Comparison of ENCODE assay signal across 9 cellular contexts in genomic region chr9:127903557-127904475, GRCh38. TPM values are rescaled to one million over a fixed set of nuclear protein-coding genes. Genes with fewer than 3 reads are reported as not detected.
DNase-seq lines count a peak whose midpoint lies in the region; ATAC-seq and TF ChIP-seq lines count a peak whose summit lies in the region.
"Had no signal": no experiment of that assay in that cellular context is flagged by ENCODE, and none has a peak within 500 bp of the region (broad histone marks: within the 10 kb centered on the region; RNA-seq: fewer than 3 reads in every experiment).

No MANE protein-coding gene starts in this region.

- CTCF ChIA-PET in activated CD4-positive, alpha-beta T cell treated with anti-CD3 and anti-CD28 coated beads, Interleukin-2, amount 10 ng/mL, durations not matched to agents 7 days and 5 days (lab: Charles Lee) = interaction anchor here (0.5 to 2.0 kb wide), 8 partner anchors 14 to 185 kb away, joined by 3 to 8 read pairs (median 4); partner anchors contain the start of gene ST6GALNAC4

- DNase-seq in AG20443 (ENCODE audit: low spot score) (peak; percentile 36), posterior vena cava (ENCODE audit: low spot score) (peak; percentile 90), uterus (peak in 1 of 2 donors; percentile 78), NCI-H2029 (lab: John Stamatoyannopoulos, UW) (no peak)
- peak; percentile 85 for DNase-seq in activated CD4-positive, alpha-beta T cell treated with anti-CD3 and anti-CD28 coated beads, Interleukin-2, amount 10 ng/mL, durations not matched to agents 7 days and 5 days
- DNase-seq: DND-41 had no signal

- H3K4me1 Mint-ChIP-seq in activated CD4-positive, alpha-beta T cell treated with anti-CD3 and anti-CD28 coated beads, Interleukin-2, amount 10 ng/mL, durations not matched to agents 7 days and 5 days = peaks cover 50% of the 10 kb centered on the region

- ATAC-seq in HG03280 (IDR thresholded peaks at IDR 0.05; ENCODE audit: unreplicated experiment) = peak; percentile 28
- ATAC-seq in esophagus mucosa = peak; percentile 43
- ATAC-seq in HG02642 (IDR thresholded peaks at IDR 0.05; ENCODE audit: poor library complexity, unreplicated experiment) = no peak

- H3K36me3 ChIP-seq in uterus = no peaks in the 10 kb centered on the region

- POLR2A ChIA-PET in activated CD4-positive, alpha-beta T cell treated with anti-CD3 and anti-CD28 coated beads, Interleukin-2, amount 10 ng/mL, durations not matched to agents 7 days and 5 days (lab: Charles Lee) = interaction anchor here (0.6 to 1.0 kb wide), 2 partner anchors 12 to 23 kb away, joined by 3 read pairs; no protein-coding TSS in a partner anchor

- no peaks in the 10 kb centered on the region for H3K27me3 ChIP-seq in uterus

- no peaks in the 10 kb centered on the region for H3K9me3 ChIP-seq in uterus

- H3K27ac ChIP-seq in uterus = peak overlapping the region; percentile 78 to 89

- H3K4me3 Mint-ChIP-seq in activated CD4-positive, alpha-beta T cell treated with anti-CD3 and anti-CD28 coated beads, Interleukin-2, amount 10 ng/mL, durations not matched to agents 7 days and 5 days = peak overlapping the region; percentile 86

- peak overlapping the region; percentile 95 for H3K27ac Mint-ChIP-seq in activated CD4-positive, alpha-beta T cell treated with anti-CD3 and anti-CD28 coated beads, Interleukin-2, amount 10 ng/mL, durations not matched to agents 7 days and 5 days

- TF ChIP-seq POLR2A in uterus (IDR thresholded peaks at IDR 0.05) = no peak

- H3K9me3 Mint-ChIP-seq in activated CD4-positive, alpha-beta T cell treated with anti-CD3 and anti-CD28 coated beads, Interleukin-2, amount 10 ng/mL, durations not matched to agents 7 days and 5 days = no peaks in the 10 kb centered on the region

- H3K27me3 Mint-ChIP-seq in activated CD4-positive, alpha-beta T cell treated with anti-CD3 and anti-CD28 coated beads, Interleukin-2, amount 10 ng/mL, durations not matched to agents 7 days and 5 days = no peaks in the 10 kb centered on the region

- H3K4me1 ChIP-seq in uterus = peaks cover 0 to 28% of the 10 kb centered on the region in 2 donors

- intact Hi-C loops in posterior vena cava (cut with DNase I) (no loop called here), uterus (cut with DNase I; ENCODE audit: low total_unique reads) (no loop called here)

- no peak for TF ChIP-seq CTCF in uterus (IDR thresholded peaks at IDR 0.05)

- H3K36me3 Mint-ChIP-seq in activated CD4-positive, alpha-beta T cell treated with anti-CD3 and anti-CD28 coated beads, Interleukin-2, amount 10 ng/mL, durations not matched to agents 7 days and 5 days (ENCODE audit: low read depth) = peaks cover 21% of the 10 kb centered on the region

- H3K4me3 ChIP-seq in uterus = no peak overlapping the region

RNA-seq across cellular contexts. Expression of gene ST6GALNAC6, which starts 4.4 kb away (rescaled TPM):
- 100 to 1,000 TPM; 100 to 122 TPM for total RNA-seq in activated CD4-positive, alpha-beta T cell treated with anti-CD3 and anti-CD28 coated beads, Interleukin-2, amount 10 ng/mL, durations not matched to agents 7 days and 5 days
- total RNA-seq in esophagus mucosa (13.0 TPM), posterior vena cava (100 to 1,000 TPM in 1 of 2 donors, 10 to 100 TPM in 1; 74.8 to 102 TPM), uterus (100 to 1,000 TPM in 3 of 4 donors, 10 to 100 TPM in 1; 37.7 to 133 (median 111) TPM)

RNA-seq across cellular contexts. Expression of gene ST6GALNAC4, which starts 13.0 kb away (rescaled TPM):
- total RNA-seq in activated CD4-positive, alpha-beta T cell treated with anti-CD3 and anti-CD28 coated beads, Interleukin-2, amount 10 ng/mL, durations not matched to agents 7 days and 5 days = 10 to 100 TPM; 16.8 to 22.4 TPM
- total RNA-seq in esophagus mucosa (11.4 TPM), posterior vena cava (10 to 100 TPM; 27.7 to 32.7 TPM), uterus (10 to 100 TPM in 3 of 4 donors, under 1 TPM in 1; 0.59 to 41.7 (median 20.7) TPM)

RNA-seq across cellular contexts. Expression of gene AK1, which starts 26.3 kb away (rescaled TPM):
- total RNA-seq in activated CD4-positive, alpha-beta T cell treated with anti-CD3 and anti-CD28 coated beads, Interleukin-2, amount 10 ng/mL, durations not matched to agents 7 days and 5 days = 10 to 100 TPM; 53.7 to 62.3 TPM
- total RNA-seq in esophagus mucosa = 39.9 TPM
- total RNA-seq in posterior vena cava = 10 to 100 TPM; 65.7 to 67.0 TPM
- total RNA-seq in uterus = 10 to 100 TPM in 2 of 4 donors, 1 to 10 TPM in 2; 6.1 to 54.3 (median 15.7) TPM

RNA-seq across cellular contexts. Expression of gene PIP5KL1, which starts 26.8 kb away (rescaled TPM):
- 1 to 10 TPM; 2.5 to 4.1 TPM for total RNA-seq in activated CD4-positive, alpha-beta T cell treated with anti-CD3 and anti-CD28 coated beads, Interleukin-2, amount 10 ng/mL, durations not matched to agents 7 days and 5 days
- total RNA-seq in esophagus mucosa = 4.3 TPM
- total RNA-seq in posterior vena cava = 1 to 10 TPM; 1.2 to 1.3 TPM
- 10 to 100 TPM in 1 of 4 donors, 1 to 10 TPM in 2, not detected in 1; 2.9 to 11.3 (median 3.2) TPM for total RNA-seq in uterus

RNA-seq across cellular contexts. Expression of gene DPM2, which starts 33.8 kb away (rescaled TPM):
- total RNA-seq in activated CD4-positive, alpha-beta T cell treated with anti-CD3 and anti-CD28 coated beads, Interleukin-2, amount 10 ng/mL, durations not matched to agents 7 days and 5 days = 10 to 100 TPM; 79.9 to 80.4 TPM
- total RNA-seq in esophagus mucosa (25.7 TPM), posterior vena cava (10 to 100 TPM; 22.8 to 23.6 TPM), uterus (10 to 100 TPM in 3 of 4 donors, 1 to 10 TPM in 1; 6.7 to 33.1 (median 15.9) TPM)
